ENCODE assay signal across 19 cellular contexts in the genomic region with DNA sequence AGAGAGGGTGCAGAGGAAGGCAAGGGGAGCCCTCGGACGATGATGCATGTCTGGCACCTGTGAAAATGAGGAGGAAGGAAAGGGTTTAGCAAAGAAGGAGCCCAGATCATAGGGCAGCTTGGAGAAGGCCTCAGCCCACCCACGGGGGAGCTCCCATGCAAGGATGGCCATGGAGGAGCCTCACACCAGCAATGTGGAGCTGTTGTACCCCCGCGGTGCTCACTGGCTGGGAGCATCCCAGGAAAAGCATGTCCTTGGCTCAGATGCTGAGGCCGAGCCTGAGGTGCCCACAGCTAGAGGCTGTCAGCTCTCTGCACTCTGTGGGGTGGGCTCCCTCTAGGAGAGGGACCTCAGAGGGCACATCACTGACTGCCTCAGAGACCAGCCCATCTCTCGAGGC.
A peak's percentile ranks its signal among the peaks of the same experiment; 100 is the strongest.
DNase-seq lines count a peak whose midpoint lies in the region; ATAC-seq and TF ChIP-seq lines count a peak whose summit lies in the region.
"Had no signal": no experiment of that assay in that cellular context is flagged by ENCODE, and none has a peak within 500 bp of the region (broad histone marks: within the 10 kb centered on the region; RNA-seq: fewer than 3 reads in every experiment).

No MANE protein-coding gene starts in this region.

- no CpG with 5 or more reads among the region's 7 CpGs for WGBS in neuronal stem cell (ENCODE audit: extremely low coverage in 2 of 2, insufficient read length in 2 of 2, insufficient replicate concordance in 1 of 2), 2 donors

- H3K4me3 ChIP-seq in neuronal stem cell (ENCODE audit: low read length in 2 of 2) (no peak overlapping the region), upper lobe of right lung (no peak overlapping the region)
- H3K4me3 ChIP-seq: BLaER1, GM12878, GM23338 had no signal

- no peak overlapping the region for H3K4ac ChIP-seq in neuronal stem cell (ENCODE audit: low read length)

- no peak overlapping the region for H3K4me3 Mint-ChIP-seq in activated naive CD8-positive, alpha-beta T cell treated with anti-CD3 and anti-CD28 coated beads, Interleukin-2, amount 50 U/mL, for 24 hours
- H3K4me3 Mint-ChIP-seq in activated naive CD8-positive, alpha-beta T cell treated with anti-CD3 and anti-CD28 coated beads for 36 hours, result no peak overlapping the region
- H3K4me3 Mint-ChIP-seq: B cell; CD4-positive, CD25-positive, alpha-beta regulatory T cell; CD8-positive, alpha-beta T cell; GM23338; H9 had no signal

- H3K23ac ChIP-seq in neuronal stem cell (ENCODE audit: low read depth, low read length, poor library complexity), result peak overlapping the region; percentile 37

- no peak overlapping the region for H4K8ac ChIP-seq in neuronal stem cell (ENCODE audit: low read depth, low read length)

- no peak overlapping the region for H2BK5ac ChIP-seq in neuronal stem cell (ENCODE audit: low read length)

- no peak for TF ChIP-seq CTCF in upper lobe of right lung (IDR thresholded peaks at IDR 0.05)

- H2AFZ ChIP-seq in neuronal stem cell (ENCODE audit: low read length), result no peak overlapping the region
- H2AFZ ChIP-seq: GM23338 had no signal

- no peak overlapping the region for H3K4me2 ChIP-seq in neuronal stem cell (ENCODE audit: insufficient read depth, low read length, poor library complexity, severe bottlenecking)
- H3K4me2 ChIP-seq: BLaER1, GM23338 had no signal

- H3K9me3 Mint-ChIP-seq in activated naive CD8-positive, alpha-beta T cell treated with anti-CD3 and anti-CD28 coated beads, Interleukin-2, amount 50 U/mL, for 24 hours, result no peaks in the 10 kb centered on the region
- no peaks in the 10 kb centered on the region for H3K9me3 Mint-ChIP-seq in activated naive CD8-positive, alpha-beta T cell treated with anti-CD3 and anti-CD28 coated beads for 36 hours
- H3K9me3 Mint-ChIP-seq: CD8-positive, alpha-beta T cell; H9 had no signal

- H3K79me1 ChIP-seq in neuronal stem cell (ENCODE audit: low read depth, low read length), result no peaks in the 10 kb centered on the region

- no peak overlapping the region for H4K91ac ChIP-seq in neuronal stem cell (ENCODE audit: low read depth, low read length, poor library complexity)

- H3K4me1 ChIP-seq in neuronal stem cell (ENCODE audit: control insufficient read depth in 2 of 2, insufficient read depth in 1 of 2, low read depth in 1 of 2, low read length in 2 of 2), result no peaks in the 10 kb centered on the region
- H3K4me1 ChIP-seq in upper lobe of right lung, result no peaks in the 10 kb centered on the region
- H3K4me1 ChIP-seq: BLaER1, Caco-2 had no signal

- peak overlapping the region; percentile 77 for H2BK15ac ChIP-seq in neuronal stem cell (ENCODE audit: low read length)

- no peaks in the 10 kb centered on the region for H3K27me3 ChIP-seq in neuronal stem cell (ENCODE audit: control insufficient read depth in 3 of 3, insufficient read depth in 3 of 3, low read depth in 1 of 3, low read length in 3 of 3)
- no peaks in the 10 kb centered on the region for H3K27me3 ChIP-seq in upper lobe of right lung
- H3K27me3 ChIP-seq: BLaER1 had no signal

- DNase-seq in activated naive CD8-positive, alpha-beta T cell treated with anti-CD3 and anti-CD28 coated beads, Interleukin-2, amount 50 U/mL, for 24 hours, result no peak
- DNase-seq in activated naive CD8-positive, alpha-beta T cell treated with anti-CD3 and anti-CD28 coated beads for 36 hours, result no peak
- no peak for DNase-seq in neuronal stem cell (ENCODE audit: low spot score)
- DNase-seq in upper lobe of right lung, result no peak
- DNase-seq in stimulated activated naive CD8-positive, alpha-beta T cell treated with anti-CD3 and anti-CD28 coated beads, Interleukin-15, Interleukin-2, amounts not matched to agents 100 U/mL and 50 U/mL, for 24 hours, result no peak
- no peak for DNase-seq in RPMI8226
- DNase-seq: Caco-2; CD4-positive, CD25-positive, alpha-beta regulatory T cell; CD8-positive, alpha-beta T cell; DMS153; DND-41; H9 had no signal

- no peaks in the 10 kb centered on the region for H3K36me3 ChIP-seq in neuronal stem cell (replicated peaks in 1 of 2; ENCODE audit: control insufficient read depth in 2 of 2, insufficient read depth in 2 of 2, low read length in 2 of 2)
- no peaks in the 10 kb centered on the region for H3K36me3 ChIP-seq in upper lobe of right lung
- H3K36me3 ChIP-seq: BLaER1 had no signal

- intact Hi-C loops in upper lobe of right lung (cut with DNase I), result no loop called here

- H3K27ac ChIP-seq in neuronal stem cell (replicated peaks; ENCODE audit: low read length), result no peak overlapping the region
- no peak overlapping the region for H3K27ac ChIP-seq in upper lobe of right lung
- H3K27ac ChIP-seq: 22Rv1, BLaER1, C4-2B had no signal

- peak overlapping the region; percentile 72 for H3K18ac ChIP-seq in neuronal stem cell (ENCODE audit: low read length)

- H3K27me3 Mint-ChIP-seq in activated naive CD8-positive, alpha-beta T cell treated with anti-CD3 and anti-CD28 coated beads, Interleukin-2, amount 50 U/mL, for 24 hours, result peaks cover 5% of the 10 kb centered on the region
- peaks cover 9% of the 10 kb centered on the region for H3K27me3 Mint-ChIP-seq in activated naive CD8-positive, alpha-beta T cell treated with anti-CD3 and anti-CD28 coated beads for 36 hours

- H3K27ac Mint-ChIP-seq in activated naive CD8-positive, alpha-beta T cell treated with anti-CD3 and anti-CD28 coated beads, Interleukin-2, amount 50 U/mL, for 24 hours, result no peak overlapping the region
- no peak overlapping the region for H3K27ac Mint-ChIP-seq in activated naive CD8-positive, alpha-beta T cell treated with anti-CD3 and anti-CD28 coated beads for 36 hours
- H3K27ac Mint-ChIP-seq: B cell; CD8-positive, alpha-beta T cell; GM23338; H9 had no signal

- peak overlapping the region; percentile 72 for H3K14ac ChIP-seq in neuronal stem cell (ENCODE audit: low read length)

- no peak overlapping the region for H3K9ac ChIP-seq in neuronal stem cell (ENCODE audit: low read depth, low read length, poor library complexity)
- H3K9ac ChIP-seq: BLaER1 had no signal

- H3K9me3 ChIP-seq in neuronal stem cell (replicated peaks in 1 of 2; ENCODE audit: control insufficient read depth in 2 of 2, insufficient read depth in 1 of 2, low read depth in 1 of 2, low read length in 2 of 2) (no peaks in the 10 kb centered on the region), upper lobe of right lung (no peaks in the 10 kb centered on the region)
- H3K9me3 ChIP-seq: BLaER1, Caco-2 had no signal

- peak; percentile 42 for ATAC-seq in activated naive CD8-positive, alpha-beta T cell treated with anti-CD3 and anti-CD28 coated beads, Interleukin-2, amount 50 U/mL, for 24 hours
- ATAC-seq in upper lobe of right lung, result peak; percentile 9
- no peak for ATAC-seq in stimulated activated naive CD8-positive, alpha-beta T cell treated with anti-CD3 and anti-CD28 coated beads, Interleukin-15, Interleukin-2, amounts not matched to agents 100 U/mL and 50 U/mL, for 24 hours
- ATAC-seq: CD8-positive, alpha-beta T cell; GM12878; GM23338; HCT116 had no signal

- H2BK12ac ChIP-seq in neuronal stem cell (ENCODE audit: low read length), result peak overlapping the region; percentile 14

- H3K36me3 Mint-ChIP-seq in activated naive CD8-positive, alpha-beta T cell treated with anti-CD3 and anti-CD28 coated beads, Interleukin-2, amount 50 U/mL, for 24 hours (ENCODE audit: low read depth), result no peaks in the 10 kb centered on the region
- H3K36me3 Mint-ChIP-seq in activated naive CD8-positive, alpha-beta T cell treated with anti-CD3 and anti-CD28 coated beads for 36 hours, result no peaks in the 10 kb centered on the region
- H3K36me3 Mint-ChIP-seq: CD4-positive, CD25-positive, alpha-beta regulatory T cell; CD8-positive, alpha-beta T cell had no signal

- no peaks in the 10 kb centered on the region for H3K4me1 Mint-ChIP-seq in activated naive CD8-positive, alpha-beta T cell treated with anti-CD3 and anti-CD28 coated beads, Interleukin-2, amount 50 U/mL, for 24 hours
- H3K4me1 Mint-ChIP-seq in activated naive CD8-positive, alpha-beta T cell treated with anti-CD3 and anti-CD28 coated beads for 36 hours, result no peaks in the 10 kb centered on the region
- H3K4me1 Mint-ChIP-seq: B cell; CD4-positive, CD25-positive, alpha-beta regulatory T cell; GM23338; H9 had no signal

- H2BK120ac ChIP-seq in neuronal stem cell (ENCODE audit: low read depth, low read length), result peak overlapping the region; percentile 5

- H2AK5ac ChIP-seq in neuronal stem cell (ENCODE audit: low read depth, low read length), result peak overlapping the region; percentile 56
